Comparison of ENCODE assay signal across 7 cellular contexts in genomic region chr9:136726631-136727191, GRCh38. TPM values are rescaled to one million over a fixed set of nuclear protein-coding genes. Genes with fewer than 3 reads are reported as not detected.
A peak's percentile ranks its signal among the peaks of the same experiment; 100 is the strongest.
DNase-seq lines count a peak whose midpoint lies in the region; ATAC-seq, FAIRE-seq and TF ChIP-seq lines count a peak whose summit lies in the region.
"Had no signal": no experiment of that assay in that cellular context is flagged by ENCODE, and none has a peak within 500 bp of the region (broad histone marks: within the 10 kb centered on the region; RNA-seq: fewer than 3 reads in every experiment).

No MANE protein-coding gene starts in this region.

- intact Hi-C loops in pancreas (cut with DNase I), result no loop called here

- no peaks in the 10 kb centered on the region for H3K9me2 ChIP-seq in OCI-LY1 (ENCODE audit: low read depth, low read length)

- H2AFZ ChIP-seq in OCI-LY1 (ENCODE audit: low read length), result no peak overlapping the region

- no peaks in the 10 kb centered on the region for H3K9me3 ChIP-seq in OCI-LY1 (ENCODE audit: low read length)
- H3K9me3 ChIP-seq in pancreas, result no peaks in the 10 kb centered on the region

- 12 to 15% methylated on average over 18 of the region's 18 CpGs for WGBS in pancreas, 2 donors

- peak overlapping the region; percentile 99 for H3K9ac ChIP-seq in OCI-LY1 (ENCODE audit: low read length)

- no peaks in the 10 kb centered on the region for H4K20me1 ChIP-seq in OCI-LY1 (ENCODE audit: insufficient read depth, low read length)

- H3K4me3 ChIP-seq in OCI-LY1 (ENCODE audit: low read depth, low read length, poor library complexity, severe bottlenecking) (peak overlapping the region; percentile 100), pancreas (peak overlapping the region; percentile 75 to 98 (median 78))

- no peaks in the 10 kb centered on the region for H3K79me2 ChIP-seq in OCI-LY1 (ENCODE audit: insufficient read depth, low read length)

- TF ChIP-seq CTCF in OCI-LY1 (IDR thresholded peaks at IDR 0.05; ENCODE audit: low read length) (peak; percentile 83), pancreas (IDR thresholded peaks at IDR 0.05) (peak; percentile 15 to 33 (median 22))

- H3K4me1 ChIP-seq in OCI-LY1 (ENCODE audit: insufficient read depth, low read length, severe bottlenecking), result peaks cover 27% of the 10 kb centered on the region
- peaks cover 7 to 23% (median 10%) of the 10 kb centered on the region in 3 donors for H3K4me1 ChIP-seq in pancreas

- H3K4me2 ChIP-seq in OCI-LY1 (ENCODE audit: low read length), result peak overlapping the region; percentile 99

- H3K27me3 ChIP-seq in OCI-LY1 (ENCODE audit: insufficient read depth, low read length) (no peaks in the 10 kb centered on the region), pancreas (no peaks in the 10 kb centered on the region)

- H3K27ac ChIP-seq in OCI-LY1 (ENCODE audit: low read depth, low read length, poor library complexity, severe bottlenecking), result no peak overlapping the region
- peak overlapping the region in 1 of 4 donors; percentile 77 for H3K27ac ChIP-seq in pancreas

- no peaks in the 10 kb centered on the region for H3F3A ChIP-seq in OCI-LY1 (ENCODE audit: insufficient read depth, low read length)

- FAIRE-seq in pancreas (lab: Jason Lieb, UNC), result no peak

- peak in 3 of 4 donors; percentile 40 to 44 (median 44) for ATAC-seq in pancreas
- ATAC-seq in GM19324 (IDR thresholded peaks at IDR 0.05; ENCODE audit: low FRiP score, unreplicated experiment), result no peak
- no peak for ATAC-seq in GM21528 (IDR thresholded peaks at IDR 0.05; ENCODE audit: low FRiP score, unreplicated experiment)

- peak; percentile 29 for DNase-seq in COR-L47 (lab: John Stamatoyannopoulos, UW)
- peak; percentile 23 for DNase-seq in cerebellar cortex (ENCODE audit: low spot score)
- DNase-seq in pancreas, result peak in 3 of 6 donors; percentile 42 to 74 (median 55)

- H3K36me3 ChIP-seq in OCI-LY1 (ENCODE audit: insufficient read depth, low read length) (peaks cover 56% of the 10 kb centered on the region), pancreas (peaks cover 5 to 38% (median 24%) of the 10 kb centered on the region in 3 donors)

RNA-seq across cellular contexts. Expression of gene DIPK1B, which starts 14.3 kb away (rescaled TPM):
- 1 to 10 TPM; 4.3 to 7.5 (median 5.8) TPM for total RNA-seq in pancreas
- polyA plus RNA-seq in pancreas, result 10 to 100 TPM; 13.2 to 32.3 TPM

RNA-seq across cellular contexts. Expression of gene LCN10, which starts 16.0 kb away (rescaled TPM):
- total RNA-seq in pancreas, result 1 to 10 TPM in 4 of 6 donors, under 1 TPM in 2; 0.16 to 1.7 (median 1.4) TPM
- polyA plus RNA-seq in pancreas, result 10 to 100 TPM; 12.4 to 54.0 TPM

RNA-seq across cellular contexts. Expression of gene LCN6, which starts 21.6 kb away (rescaled TPM):
- 1 to 10 TPM in 4 of 6 donors, not detected in 2; 1.1 to 5.2 (median 3.2) TPM for total RNA-seq in pancreas
- 10 to 100 TPM; 13.0 to 25.6 TPM for polyA plus RNA-seq in pancreas
- total RNA-seq: T-helper 2 cell treated with Interferon-gamma antibody and Interleukin-4, amounts not matched to agents 100 ng/mL and 5 ng/mL, for 36 hours had no signal

RNA-seq across cellular contexts. Expression of gene LCN8, which starts 31.3 kb away (rescaled TPM):
- total RNA-seq in pancreas, result not detected
- polyA plus RNA-seq in pancreas, result not detected
- total RNA-seq: T-helper 2 cell treated with Interferon-gamma antibody and Interleukin-4, amounts not matched to agents 100 ng/mL and 5 ng/mL, for 36 hours had no signal

RNA-seq across cellular contexts. Expression of gene LCN15, which starts 37.6 kb away (rescaled TPM):
- not detected for total RNA-seq in pancreas
- polyA plus RNA-seq in pancreas, result not detected
- total RNA-seq: T-helper 2 cell treated with Interferon-gamma antibody and Interleukin-4, amounts not matched to agents 100 ng/mL and 5 ng/mL, for 36 hours had no signal

Comparison
In these comparisons a context has a peak if more than half of its experiments do, and no peak if none do; other contexts are left out.
1. ATAC-seq: peak in pancreas (3 of 4); none in GM19324 (single experiment) and GM21528 (single experiment).